5 cellular contexts compared by ENCODE assay signal in the genomic region with DNA sequence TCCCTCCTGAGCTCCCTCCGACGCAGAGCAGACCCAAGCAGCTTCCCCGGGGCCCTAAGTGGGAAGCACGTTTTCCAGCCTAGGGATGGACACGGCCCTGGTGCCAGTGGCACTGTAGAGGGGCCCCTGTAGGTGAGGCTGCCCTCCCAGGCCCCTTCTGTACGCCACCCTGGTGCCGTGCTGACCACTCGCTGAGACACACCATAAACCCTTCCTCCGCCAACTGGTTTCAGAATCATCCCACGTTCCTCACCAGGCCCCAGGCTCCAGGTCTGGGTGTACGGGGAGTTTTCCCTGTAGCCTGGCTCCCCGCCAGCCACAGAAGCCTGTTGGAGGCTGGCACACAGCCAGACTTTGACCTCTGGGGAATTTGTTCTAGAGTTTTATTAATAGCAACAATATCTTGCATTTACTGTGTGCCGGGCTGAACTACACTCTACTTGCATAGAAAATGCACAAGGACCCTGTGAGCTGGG. TPM values are rescaled to one million over a fixed set of nuclear protein-coding genes. Genes with fewer than 3 reads are reported as not detected.
DNase-seq lines count a peak whose midpoint lies in the region; ATAC-seq and TF ChIP-seq lines count a peak whose summit lies in the region.

No MANE protein-coding gene starts in this region.

- CTCF ChIA-PET in activated CD8-positive, alpha-beta memory T cell treated with anti-CD3 and anti-CD28 coated beads, Interleukin-2, amount 10 ng/mL, durations not matched to agents 7 days and 5 days (lab: Charles Lee), result interaction anchor here (0.6 to 2.2 kb wide), 2 partner anchors 18 to 60 kb away, joined by 3 to 4 read pairs; a partner anchor contains a TSS

- no peak for TF ChIP-seq CTCF in tibial artery (IDR thresholded peaks at IDR 0.05)

- no peak overlapping the region for H3K27ac Mint-ChIP-seq in activated CD8-positive, alpha-beta memory T cell treated with anti-CD3 and anti-CD28 coated beads, Interleukin-2, amount 10 ng/mL, durations not matched to agents 7 days and 5 days

- DNase-seq in NCI-H460 (ENCODE audit: extremely low read depth, low read depth) (peak; percentile 75), fibroblast of gingiva (ENCODE audit: low read depth) (peak; percentile 36), tibial artery (peak in 1 of 2 donors; percentile 80)
- DNase-seq in activated CD8-positive, alpha-beta memory T cell treated with anti-CD3 and anti-CD28 coated beads, Interleukin-2, amount 10 ng/mL, durations not matched to agents 7 days and 5 days, result no peak

- H3K9me3 ChIP-seq in tibial artery, result no peaks in the 10 kb centered on the region

- H3K27me3 Mint-ChIP-seq in activated CD8-positive, alpha-beta memory T cell treated with anti-CD3 and anti-CD28 coated beads, Interleukin-2, amount 10 ng/mL, durations not matched to agents 7 days and 5 days, result peaks cover 23% of the 10 kb centered on the region

- H3K9me3 Mint-ChIP-seq in activated CD8-positive, alpha-beta memory T cell treated with anti-CD3 and anti-CD28 coated beads, Interleukin-2, amount 10 ng/mL, durations not matched to agents 7 days and 5 days (ENCODE audit: low read depth), result no peaks in the 10 kb centered on the region

- H3K4me1 ChIP-seq in tibial artery, result peaks cover 0 to 38% (median 18%) of the 10 kb centered on the region in 4 donors

- H3K4me3 ChIP-seq in tibial artery, result no peak overlapping the region

- no peak for ATAC-seq in HG03280 (IDR thresholded peaks at IDR 0.05; ENCODE audit: unreplicated experiment)
- no peak for ATAC-seq in activated CD8-positive, alpha-beta memory T cell treated with anti-CD3 and anti-CD28 coated beads, Interleukin-2, amount 10 ng/mL, durations not matched to agents 7 days and 5 days

- no peaks in the 10 kb centered on the region for H3K36me3 Mint-ChIP-seq in activated CD8-positive, alpha-beta memory T cell treated with anti-CD3 and anti-CD28 coated beads, Interleukin-2, amount 10 ng/mL, durations not matched to agents 7 days and 5 days

- no peaks in the 10 kb centered on the region for H3K36me3 ChIP-seq in tibial artery

- H3K4me1 Mint-ChIP-seq in activated CD8-positive, alpha-beta memory T cell treated with anti-CD3 and anti-CD28 coated beads, Interleukin-2, amount 10 ng/mL, durations not matched to agents 7 days and 5 days, result no peaks in the 10 kb centered on the region

- H3K27ac ChIP-seq in tibial artery, result peak overlapping the region; percentile 21 to 26

- no peak overlapping the region for H3K4me3 Mint-ChIP-seq in activated CD8-positive, alpha-beta memory T cell treated with anti-CD3 and anti-CD28 coated beads, Interleukin-2, amount 10 ng/mL, durations not matched to agents 7 days and 5 days

- peaks cover 0 to 4% of the 10 kb centered on the region in 2 donors for H3K27me3 ChIP-seq in tibial artery

- intact Hi-C loops in tibial artery (cut with DNase I; ENCODE audit: low total_unique reads), result no loop called here

RNA-seq across cellular contexts. Expression of a gene that starts 18.2 kb away (rescaled TPM):
- total RNA-seq in NCI-H460 (2014; rRNA removed; shearing (Covaris generic)), result not detected in 2 replicates
- 0.36 TPM in 1 of 2 replicates, not detected in the other for polyA plus RNA-seq in NCI-H460 (2014; cell fraction: nucleus; rRNA removed)
- not detected for total RNA-seq in activated CD8-positive, alpha-beta memory T cell treated with anti-CD3 and anti-CD28 coated beads, Interleukin-2, amount 10 ng/mL, durations not matched to agents 7 days and 5 days

RNA-seq across cellular contexts. Expression of a gene that starts 26.7 kb away (rescaled TPM):
- 2,661 and 3,579 TPM in 2 replicates for total RNA-seq in NCI-H460 (2014; rRNA removed; shearing (Covaris generic))
- polyA plus RNA-seq in NCI-H460 (2014; cell fraction: nucleus; rRNA removed), result 3,523 and 4,118 TPM in 2 replicates
- total RNA-seq in activated CD8-positive, alpha-beta memory T cell treated with anti-CD3 and anti-CD28 coated beads, Interleukin-2, amount 10 ng/mL, durations not matched to agents 7 days and 5 days, result 1,000 to 10,000 TPM; 1,421 to 1,557 TPM

RNA-seq across cellular contexts. Expression of a gene that starts 26.9 kb away (rescaled TPM):
- 49.0 and 62.0 TPM in 2 replicates for total RNA-seq in NCI-H460 (2014; rRNA removed; shearing (Covaris generic))
- 84.5 and 90.9 TPM in 2 replicates for polyA plus RNA-seq in NCI-H460 (2014; cell fraction: nucleus; rRNA removed)
- 10 to 100 TPM; 79.1 to 90.6 TPM for total RNA-seq in activated CD8-positive, alpha-beta memory T cell treated with anti-CD3 and anti-CD28 coated beads, Interleukin-2, amount 10 ng/mL, durations not matched to agents 7 days and 5 days

RNA-seq across cellular contexts. Expression of a gene that starts 58.1 kb away (rescaled TPM):
- 60.6 and 63.6 TPM in 2 replicates for total RNA-seq in NCI-H460 (2014; rRNA removed; shearing (Covaris generic))
- 64.7 and 73.9 TPM in 2 replicates for polyA plus RNA-seq in NCI-H460 (2014; cell fraction: nucleus; rRNA removed)
- total RNA-seq in activated CD8-positive, alpha-beta memory T cell treated with anti-CD3 and anti-CD28 coated beads, Interleukin-2, amount 10 ng/mL, durations not matched to agents 7 days and 5 days, result not detected
